In the genomic region with DNA sequence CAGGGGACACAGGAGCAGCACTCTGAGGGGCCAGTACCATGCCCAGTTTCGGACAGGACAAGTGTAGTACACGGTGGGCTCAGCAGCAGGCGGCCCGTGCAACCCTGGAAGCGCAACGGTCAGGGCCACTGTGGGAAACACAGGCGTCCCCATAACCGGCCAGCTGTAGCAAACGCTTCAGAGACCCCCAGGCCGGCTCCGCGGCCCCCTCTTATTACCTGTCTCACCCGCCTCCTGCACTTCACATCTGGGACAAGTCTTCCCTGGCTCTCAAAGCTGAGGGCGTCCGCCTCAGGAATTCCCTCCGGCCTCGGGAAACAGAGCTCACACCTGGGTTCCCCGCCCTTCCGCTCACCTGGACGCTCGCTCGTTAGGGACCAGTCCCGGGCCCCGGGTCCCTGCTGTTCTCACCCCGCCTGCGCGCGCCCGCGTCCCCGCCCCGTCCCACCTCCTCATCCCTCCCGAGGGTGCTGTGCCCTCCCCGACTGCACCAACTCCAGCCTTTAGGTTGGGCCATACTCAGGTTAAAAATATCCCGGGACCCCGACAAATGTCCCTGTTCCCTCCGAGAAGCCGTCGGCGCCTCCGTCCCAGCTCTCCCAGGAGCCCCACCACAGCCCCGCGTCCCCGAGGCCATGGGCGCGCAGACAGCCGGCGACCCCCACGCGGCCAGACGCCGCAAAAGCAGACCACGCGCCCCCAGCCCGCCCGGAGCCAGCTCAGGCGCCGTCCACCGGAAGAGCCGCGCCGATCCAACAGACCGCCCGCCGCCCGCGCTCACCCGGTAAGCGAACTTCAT, we compare ENCODE assay signal across 8 cellular contexts.
DNase-seq lines count a peak whose midpoint lies in the region; ATAC-seq, FAIRE-seq and TF ChIP-seq lines count a peak whose summit lies in the region.
"Not testable (repeated sequence)": the region's sequence is repeated elsewhere in the genome, so short reads cannot be mapped to it uniquely, and the experiment has no call there.

No MANE protein-coding gene starts in this region.

- not testable (repeated sequence) for H3K4me1 Mint-ChIP-seq in activated CD4-positive, alpha-beta T cell treated with anti-CD3 and anti-CD28 coated beads for 36 hours; memory B cell

- not testable (repeated sequence) for H3K27me3 ChIP-seq in HUES64 (ENCODE audit: insufficient read depth, low read length); bronchial epithelial cell (ENCODE audit: control insufficient read depth, insufficient read depth, low read length); vagina

- WGBS in HUES64, result 0% methylated on average over 10 of the region's 69 CpGs

- H3K9me3 Mint-ChIP-seq in activated CD4-positive, alpha-beta T cell treated with anti-CD3 and anti-CD28 coated beads for 36 hours (ENCODE audit: low read depth); memory B cell: not testable (repeated sequence)

- not testable (repeated sequence) for H3K9me3 ChIP-seq in HUES64 (ENCODE audit: insufficient read depth, low read depth, low read length); vagina

- peak; percentile 19 for ATAC-seq in GM21619 (IDR thresholded peaks at IDR 0.05; ENCODE audit: unreplicated experiment)
- peak; percentile 20 for ATAC-seq in activated CD4-positive, alpha-beta T cell treated with anti-CD3 and anti-CD28 coated beads for 36 hours
- ATAC-seq in Right ventricle myocardium superior (ENCODE audit: poor library complexity), result peak; percentile 17
- peak; percentile 1 for ATAC-seq in memory B cell (ENCODE audit: low read depth)
- ATAC-seq in sciatic nerve, result not testable (repeated sequence)

- not testable (repeated sequence) for H3K27ac ChIP-seq in HUES64 (ENCODE audit: low read depth, low read length); vagina

- intact Hi-C loops in activated CD4-positive, alpha-beta T cell treated with anti-CD3 and anti-CD28 coated beads for 36 hours (cut with DNase I, micrococcal nuclease); Right ventricle myocardium superior (cut with DNase I); sciatic nerve (cut with DNase I); vagina (cut with DNase I): not testable (repeated sequence)

- POLR2A ChIA-PET in activated CD4-positive, alpha-beta T cell treated with anti-CD3 and anti-CD28 coated beads for 36 hours (lab: Charles Lee), result not testable (repeated sequence)

- not testable (repeated sequence) for H3K36me3 Mint-ChIP-seq in activated CD4-positive, alpha-beta T cell treated with anti-CD3 and anti-CD28 coated beads for 36 hours (ENCODE audit: low read depth); memory B cell

- H3K4me1 ChIP-seq in HUES64 (ENCODE audit: insufficient read depth, low read length); vagina: not testable (repeated sequence)

- H3K27ac Mint-ChIP-seq in activated CD4-positive, alpha-beta T cell treated with anti-CD3 and anti-CD28 coated beads for 36 hours; memory B cell: not testable (repeated sequence)

- CTCF ChIA-PET in activated CD4-positive, alpha-beta T cell treated with anti-CD3 and anti-CD28 coated beads for 36 hours (lab: Charles Lee), result not testable (repeated sequence)

- not testable (repeated sequence) for H3K9ac ChIP-seq in HUES64 (ENCODE audit: low read depth, low read length)

- peak overlapping the region; percentile 48 for H3K4me3 ChIP-seq in HUES64 (ENCODE audit: low read length)
- peak overlapping the region; percentile 38 for H3K4me3 ChIP-seq in bronchial epithelial cell (ENCODE audit: low read depth, low read length)
- peak overlapping the region; percentile 43 for H3K4me3 ChIP-seq in vagina

- not testable (repeated sequence) for H3K4me3 Mint-ChIP-seq in activated CD4-positive, alpha-beta T cell treated with anti-CD3 and anti-CD28 coated beads for 36 hours; memory B cell

- H3K27me3 Mint-ChIP-seq in activated CD4-positive, alpha-beta T cell treated with anti-CD3 and anti-CD28 coated beads for 36 hours; memory B cell: not testable (repeated sequence)

- not testable (repeated sequence) for DNase-seq in activated CD4-positive, alpha-beta T cell treated with anti-CD3 and anti-CD28 coated beads for 36 hours; bronchial epithelial cell (ENCODE audit: low read depth); vagina (ENCODE audit: extremely low spot score in 2 of 2)
- DNase-seq in Right ventricle myocardium superior, result peak; percentile 38
- peak in 1 of 2 donors; percentile 30 for DNase-seq in memory B cell (ENCODE audit: low spot score in 2 of 2)
- peak; percentile 53 for DNase-seq in sciatic nerve (ENCODE audit: low spot score)

- FAIRE-seq in bronchial epithelial cell (lab: Jason Lieb, UNC), result not testable (repeated sequence)

- not testable (repeated sequence) for TF ChIP-seq CTCF in bronchial epithelial cell (IDR thresholded peaks at IDR 0.05; ENCODE audit: insufficient read depth, low read length, severe bottlenecking); vagina (IDR thresholded peaks at IDR 0.05)

- not testable (repeated sequence) for H3K36me3 ChIP-seq in HUES64 (ENCODE audit: insufficient read depth, low read length); bronchial epithelial cell (ENCODE audit: control insufficient read depth, insufficient read depth, low read length); vagina

- TF ChIP-seq POLR2A in vagina (IDR thresholded peaks at IDR 0.05), result not testable (repeated sequence)
